In genomic region chr10:14880201-14880600, GRCh38 we compare ENCODE assay signal across 8 cellular contexts. TPM values are rescaled to one million over a fixed set of nuclear protein-coding genes. Genes with fewer than 3 reads are reported as not detected.
DNase-seq lines count a peak whose midpoint lies in the region; ATAC-seq and TF ChIP-seq lines count a peak whose summit lies in the region.

No MANE protein-coding gene starts in this region.

- H3K27me3 Mint-ChIP-seq in nephron progenitor cell (ENCODE audit: low read depth, poor library complexity): no peaks in the 10 kb centered on the region

- H3K27ac ChIP-seq in DOHH2 (ENCODE audit: low read depth, low read length): no peak overlapping the region

- H3K27ac Mint-ChIP-seq in nephron progenitor cell: peak overlapping the region; percentile 99

- peaks cover 29% of the 10 kb centered on the region for H3K4me1 ChIP-seq in DOHH2 (ENCODE audit: control insufficient read depth, low read length)

- H3K27me3 ChIP-seq in DOHH2 (ENCODE audit: control insufficient read depth, low read length) (no peaks in the 10 kb centered on the region), MG63 (no peaks in the 10 kb centered on the region)

- ATAC-seq in GM21723 (IDR thresholded peaks at IDR 0.05; ENCODE audit: unreplicated experiment): no peak
- no peak for ATAC-seq in left lobe of liver

- TF ChIP-seq CTCF in DOHH2 (IDR thresholded peaks at IDR 0.05; ENCODE audit: low read depth, low read length, poor library complexity, severe bottlenecking) (no peak), choroid plexus epithelial cell (conservative IDR thresholded peaks at IDR 0.05; ENCODE audit: low read depth, low read length) (no peak), nephron progenitor cell (IDR thresholded peaks at IDR 0.05) (no peak)

- H3K9me3 ChIP-seq in DOHH2 (ENCODE audit: control insufficient read depth, insufficient read depth, low read length): no peaks in the 10 kb centered on the region
- H3K9me3 ChIP-seq in MG63: no peaks in the 10 kb centered on the region

- peaks cover 7% of the 10 kb centered on the region for H4K20me1 ChIP-seq in DOHH2 (ENCODE audit: control insufficient read depth, insufficient read depth, low read depth, low read length)

- peaks cover 92% of the 10 kb centered on the region for H3K79me2 ChIP-seq in DOHH2 (ENCODE audit: control insufficient read depth, low read length)

- peaks cover 18% of the 10 kb centered on the region for H3K36me3 Mint-ChIP-seq in nephron progenitor cell (ENCODE audit: low read depth)

- DNase-seq in MG63 (no peak), choroid plexus epithelial cell (ENCODE audit: low read depth) (no peak), nephron progenitor cell (no peak), cortex of kidney (lab: John Stamatoyannopoulos, UW) (no peak), left lobe of liver (ENCODE audit: low spot score) (no peak), NCI-H2227 treated with DMSO at 0.1 percent for 48 hours (lab: John Stamatoyannopoulos, UW) (no peak)

- H3K4me1 Mint-ChIP-seq in nephron progenitor cell: peaks cover 61% of the 10 kb centered on the region

- H3K9me2 ChIP-seq in DOHH2 (replicated peaks; ENCODE audit: control insufficient read depth, low read length): no peaks in the 10 kb centered on the region

- H3K4me3 ChIP-seq in DOHH2 (ENCODE audit: low read length) (peak overlapping the region; percentile 93), MG63 (peak overlapping the region; percentile 78), choroid plexus epithelial cell (ENCODE audit: low read depth, low read length) (peak overlapping the region; percentile 69)

- H3K36me3 ChIP-seq in DOHH2 (ENCODE audit: control insufficient read depth, low read length): peaks cover 64% of the 10 kb centered on the region
- peaks cover 41% of the 10 kb centered on the region for H3K36me3 ChIP-seq in MG63

- H3K4me3 Mint-ChIP-seq in nephron progenitor cell: peak overlapping the region; percentile 97

- peak overlapping the region; percentile 77 for H3K4me2 ChIP-seq in DOHH2 (ENCODE audit: low read length)

- peaks cover 2% of the 10 kb centered on the region; the same call in 1 of the 2 replicates for H3F3A ChIP-seq in DOHH2 (ENCODE audit: control insufficient read depth, insufficient read depth)

- peaks cover 3% of the 10 kb centered on the region for H3K9me3 Mint-ChIP-seq in nephron progenitor cell

RNA-seq across cellular contexts. Expression of gene SUV39H2, which starts 1.5 kb away (rescaled TPM):
- total RNA-seq in MG63 (2014; rRNA removed; shearing (Covaris generic); ENCODE audit: low replicate concordance): 20.6 and 29.4 TPM in 2 replicates
- total RNA-seq in left lobe of liver: 3.1 TPM

RNA-seq across cellular contexts. Expression of gene HSPA14, which starts 42.1 kb away (rescaled TPM):
- 30.5 and 54.1 TPM in 2 replicates for total RNA-seq in MG63 (2014; rRNA removed; shearing (Covaris generic); ENCODE audit: low replicate concordance)
- 3.2 TPM for total RNA-seq in left lobe of liver

RNA-seq across cellular contexts. Expression of gene MSANTD7, which starts 42.1 kb away (rescaled TPM):
- 16.1 and 19.9 TPM in 2 replicates for total RNA-seq in MG63 (2014; rRNA removed; shearing (Covaris generic); ENCODE audit: low replicate concordance)
- 3.3 TPM for total RNA-seq in left lobe of liver

RNA-seq across cellular contexts. Expression of gene CDNF, which starts 42.4 kb away (rescaled TPM):
- 0.92 TPM in 1 of 2 replicates, not detected in the other for total RNA-seq in MG63 (2014; rRNA removed; shearing (Covaris generic); ENCODE audit: low replicate concordance)
- total RNA-seq in left lobe of liver: 4.8 TPM
